In genomic region chr15:83295417-83295816, GRCh38 we compare ENCODE assay signal across 23 cellular contexts. TPM values are rescaled to one million over a fixed set of nuclear protein-coding genes. Genes with fewer than 3 reads are reported as not detected.
DNase-seq lines count a peak whose midpoint lies in the region; TF ChIP-seq lines count a peak whose summit lies in the region.
"Had no signal": no experiment of that assay in that cellular context is flagged by ENCODE, and none has a peak within 500 bp of the region (broad histone marks: within the 10 kb centered on the region; RNA-seq: fewer than 3 reads in every experiment).

No MANE protein-coding gene starts in this region.

- H3K4me3 Mint-ChIP-seq in mesothelial cell of epicardium: no peak overlapping the region
- H3K4me3 Mint-ChIP-seq: CD14-positive monocyte; CD4-positive, alpha-beta T cell; CD8-positive, alpha-beta memory T cell; GM23338; H9 had no signal

- H3K27ac ChIP-seq in esophagus muscularis mucosa (replicated peaks in 1 of 4) (no peak overlapping the region), mesenchymal stem cell (ENCODE audit: low read length, poor library complexity, severe bottlenecking) (no peak overlapping the region)
- H3K27ac ChIP-seq: A549; BLaER1 treated with 17β-estradiol and CSF1 and Interleukin-3, amounts not matched to agents 10 nM and 100 nM had no signal

- no peaks in the 10 kb centered on the region for H3K27me3 Mint-ChIP-seq in mesothelial cell of epicardium (ENCODE audit: low read depth)

- no peak overlapping the region for H2AK5ac ChIP-seq in mesenchymal stem cell (ENCODE audit: low read length, severe bottlenecking)

- H4K91ac ChIP-seq in mesenchymal stem cell (ENCODE audit: low read length): no peak overlapping the region

- TF ChIP-seq CTCF in LNCaP clone FGC (IDR thresholded peaks at IDR 0.05; ENCODE audit: control insufficient read depth, extremely low read depth, insufficient read depth) (no peak), esophagus muscularis mucosa (IDR thresholded peaks at IDR 0.05) (no peak), mesothelial cell of epicardium (IDR thresholded peaks at IDR 0.05; ENCODE audit: unreplicated experiment) (no peak)

- DNase-seq in LNCaP clone FGC (ENCODE audit: low read depth): peak; percentile 38
- peak; percentile 37 for DNase-seq in esophagus muscularis mucosa (ENCODE audit: extremely low spot score)
- no peak for DNase-seq in mesothelial cell of epicardium (ENCODE audit: low spot score in 2 of 2, unreplicated experiment in 2 of 2)
- no peak for DNase-seq in activated T-cell treated with anti-CD3 and anti-CD28 coated beads, Interleukin-2, amount 50 U/mL, for 1 hour
- no peak for DNase-seq in mesenchymal stem cell
- no peak for DNase-seq in stimulated activated CD4-positive, alpha-beta T cell treated with anti-CD3 and anti-CD28 coated beads, Interleukin-15, amount 100 ng/mL, for 24 hours
- DNase-seq: 8988T; ACHN; AML-193; BE2C; CD4-positive, alpha-beta T cell; CD8-positive, alpha-beta memory T cell; DMS 273 treated with DMSO at 0.1 percent for 48 hours; DMS53; DMS79 treated with DMSO at 0.1 percent for 48 hours; GF-D8; H9 had no signal

- H3K36me3 Mint-ChIP-seq in mesothelial cell of epicardium: peaks cover 4% of the 10 kb centered on the region
- H3K36me3 Mint-ChIP-seq: CD14-positive monocyte; CD8-positive, alpha-beta memory T cell had no signal

- no peak overlapping the region for H3K4ac ChIP-seq in mesenchymal stem cell (ENCODE audit: low read depth in 1 of 2, low read length in 2 of 2)

- H2BK12ac ChIP-seq in mesenchymal stem cell (ENCODE audit: low read length in 2 of 2): no peak overlapping the region

- no peak overlapping the region for H3K14ac ChIP-seq in mesenchymal stem cell (ENCODE audit: low read length in 2 of 2)

- WGBS in esophagus muscularis mucosa: 71% methylated on average over 6 of the region's 6 CpGs
- WGBS in mesenchymal stem cell: 96% methylated on average over 5 of the region's 6 CpGs

- H3K23ac ChIP-seq in mesenchymal stem cell (ENCODE audit: low read length in 2 of 2): no peak overlapping the region

- no peak for TF ChIP-seq POLR2A in esophagus muscularis mucosa (IDR thresholded peaks at IDR 0.05; ENCODE audit: low read depth)

- no peak overlapping the region for H2BK15ac ChIP-seq in mesenchymal stem cell (ENCODE audit: low read depth, poor library complexity, severe bottlenecking)

- H3K27ac Mint-ChIP-seq in mesothelial cell of epicardium: peak overlapping the region; percentile 43
- H3K27ac Mint-ChIP-seq: CD14-positive monocyte; CD4-positive, alpha-beta T cell; CD8-positive, alpha-beta memory T cell; GM23338; H9 had no signal

- no peak for TF ChIP-seq EP300 in esophagus muscularis mucosa (IDR thresholded peaks at IDR 0.05)

- no peak overlapping the region for H3K4me2 ChIP-seq in mesenchymal stem cell (ENCODE audit: low read length, poor library complexity, severe bottlenecking)
- H3K4me2 ChIP-seq: A549; BLaER1 treated with 17β-estradiol and CSF1 and Interleukin-3, amounts not matched to agents 10 nM and 100 nM; GM23338 had no signal

- H3K9me3 ChIP-seq in esophagus muscularis mucosa (no peaks in the 10 kb centered on the region), mesenchymal stem cell (ENCODE audit: control insufficient read depth, low read length) (no peaks in the 10 kb centered on the region)
- H3K9me3 ChIP-seq: A549, BE2C had no signal

- H3K18ac ChIP-seq in mesenchymal stem cell (ENCODE audit: low read depth in 1 of 2, low read length in 2 of 2): no peak overlapping the region

- no peak overlapping the region for H2BK5ac ChIP-seq in mesenchymal stem cell (ENCODE audit: low read depth, low read length, poor library complexity, severe bottlenecking)

- H3K27me3 ChIP-seq in esophagus muscularis mucosa (peaks cover 0 to 28% (median 0%) of the 10 kb centered on the region in 4 donors), mesenchymal stem cell (ENCODE audit: control insufficient read depth in 1 of 2, insufficient read depth in 1 of 2, low read length in 2 of 2) (no peaks in the 10 kb centered on the region)
- H3K27me3 ChIP-seq: BLaER1 treated with 17β-estradiol and CSF1 and Interleukin-3, amounts not matched to agents 10 nM and 100 nM had no signal

- H2BK120ac ChIP-seq in mesenchymal stem cell (ENCODE audit: low read depth, low read length): no peak overlapping the region

- H4K8ac ChIP-seq in mesenchymal stem cell (ENCODE audit: low read length): no peak overlapping the region

- no peak overlapping the region for H3K9ac ChIP-seq in mesenchymal stem cell (ENCODE audit: low read length)
- H3K9ac ChIP-seq: BLaER1 treated with 17β-estradiol and CSF1 and Interleukin-3, amounts not matched to agents 10 nM and 100 nM had no signal

- H3K4me1 Mint-ChIP-seq in mesothelial cell of epicardium: peaks cover 23% of the 10 kb centered on the region
- H3K4me1 Mint-ChIP-seq: CD14-positive monocyte; CD8-positive, alpha-beta memory T cell had no signal

- no peaks in the 10 kb centered on the region for H3K79me1 ChIP-seq in mesenchymal stem cell (replicated peaks; ENCODE audit: low read length, poor library complexity, severe bottlenecking)

- H3K4me1 ChIP-seq in esophagus muscularis mucosa (no peaks in the 10 kb centered on the region), mesenchymal stem cell (ENCODE audit: control insufficient read depth, insufficient read depth, low read depth, low read length) (peaks cover 1% of the 10 kb centered on the region)
- H3K4me1 ChIP-seq: A549; BE2C; BLaER1 treated with 17β-estradiol and CSF1 and Interleukin-3, amounts not matched to agents 10 nM and 100 nM had no signal

- peaks cover 12% of the 10 kb centered on the region for H3K9me3 Mint-ChIP-seq in mesothelial cell of epicardium
- H3K9me3 Mint-ChIP-seq: CD4-positive, alpha-beta T cell; GM23338; H9 had no signal

- H3K4me3 ChIP-seq in LNCaP clone FGC (ENCODE audit: low read depth, low read length) (no peak overlapping the region), esophagus muscularis mucosa (no peak overlapping the region), mesenchymal stem cell (ENCODE audit: insufficient read depth in 1 of 2, low read depth in 1 of 2, low read length in 2 of 2) (no peak overlapping the region)
- H3K4me3 ChIP-seq: A549; BLaER1 treated with 17β-estradiol and CSF1 and Interleukin-3, amounts not matched to agents 10 nM and 100 nM; GM23338 had no signal

- intact Hi-C loops in esophagus muscularis mucosa (cut with DNase I): no loop called here

- H3K36me3 ChIP-seq in esophagus muscularis mucosa (no peaks in the 10 kb centered on the region), mesenchymal stem cell (ENCODE audit: control insufficient read depth in 1 of 2, insufficient read depth in 2 of 2, low read depth in 1 of 2, low read length in 2 of 2) (no peaks in the 10 kb centered on the region)
- H3K36me3 ChIP-seq: BE2C; BLaER1 treated with 17β-estradiol and CSF1 and Interleukin-3, amounts not matched to agents 10 nM and 100 nM had no signal

- no peak overlapping the region for H2AFZ ChIP-seq in mesenchymal stem cell (ENCODE audit: low read depth, low read length)
- H2AFZ ChIP-seq: GM23338 had no signal

RNA-seq across cellular contexts. Expression of gene BNC1, which starts 11.0 kb away (rescaled TPM):
- total RNA-seq in esophagus muscularis mucosa (under 1 TPM in 3 of 4 donors, not detected in 1; 0.11 to 0.83 (median 0.19) TPM), mesothelial cell of epicardium (49.5 to 54.0 TPM (median 50.9 TPM) in 3 replicates)
- 2.7 TPM for polyA plus RNA-seq in mesenchymal stem cell (2013, experiment 1 of 2)
- 2.7 TPM for polyA plus RNA-seq in mesenchymal stem cell (2013, experiment 2 of 2)
- total RNA-seq: CD4-positive, alpha-beta T cell; CD8-positive, alpha-beta memory T cell; G401; H4; H9 had no signal
- polyA plus RNA-seq: CD14-positive monocyte; CD8-positive, alpha-beta memory T cell had no signal

Comparison
In these comparisons a context has a peak if more than half of its experiments do, and no peak if none do; other contexts are left out.
1. DNase-seq: peak in LNCaP clone FGC (single experiment) and esophagus muscularis mucosa (single experiment); none in mesothelial cell of epicardium (0 of 2), activated T-cell treated with anti-CD3 and anti-CD28 coated beads, Interleukin-2, amount 50 U/mL, for 1 hour (single experiment), mesenchymal stem cell (single experiment) and stimulated activated CD4-positive, alpha-beta T cell treated with anti-CD3 and anti-CD28 coated beads, Interleukin-15, amount 100 ng/mL, for 24 hours (single experiment).
2. RNA of gene BNC1, which starts 11.0 kb away (total RNA-seq): 49.5 to 54.0 TPM in mesothelial cell of epicardium; 0.11 to 0.83 TPM in esophagus muscularis mucosa; every median in the first group is over 10 times any median in the second.